In the genomic region with DNA sequence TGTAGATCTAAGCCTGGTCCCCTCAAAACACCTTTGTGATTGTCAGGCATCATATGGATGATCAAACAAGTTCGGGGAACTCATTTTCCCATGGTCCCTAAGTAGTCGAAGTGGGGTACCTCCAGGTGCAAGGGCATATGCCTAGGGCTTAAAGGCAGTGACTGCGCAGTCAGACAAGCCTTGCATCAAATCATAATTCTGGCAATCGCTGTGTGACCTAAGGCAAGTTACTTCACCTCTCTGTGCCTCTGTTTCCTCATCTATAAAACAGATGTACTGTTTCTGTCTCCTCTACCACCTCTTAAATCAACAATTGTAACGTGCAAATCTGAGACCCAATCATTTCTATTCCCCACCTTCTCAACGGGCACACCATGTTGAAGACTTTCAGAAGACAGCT, we compare ENCODE assay signal across 1 cellular context.
TF ChIP-seq lines count a peak whose summit lies in the region.

No MANE protein-coding gene starts in this region.

TF ChIP-seq in HepG2, 621 proteins besides CTCF, POLR2A, EP300 and RAD21 (continued from another document):
- TF ChIP-seq, protein P1, sequence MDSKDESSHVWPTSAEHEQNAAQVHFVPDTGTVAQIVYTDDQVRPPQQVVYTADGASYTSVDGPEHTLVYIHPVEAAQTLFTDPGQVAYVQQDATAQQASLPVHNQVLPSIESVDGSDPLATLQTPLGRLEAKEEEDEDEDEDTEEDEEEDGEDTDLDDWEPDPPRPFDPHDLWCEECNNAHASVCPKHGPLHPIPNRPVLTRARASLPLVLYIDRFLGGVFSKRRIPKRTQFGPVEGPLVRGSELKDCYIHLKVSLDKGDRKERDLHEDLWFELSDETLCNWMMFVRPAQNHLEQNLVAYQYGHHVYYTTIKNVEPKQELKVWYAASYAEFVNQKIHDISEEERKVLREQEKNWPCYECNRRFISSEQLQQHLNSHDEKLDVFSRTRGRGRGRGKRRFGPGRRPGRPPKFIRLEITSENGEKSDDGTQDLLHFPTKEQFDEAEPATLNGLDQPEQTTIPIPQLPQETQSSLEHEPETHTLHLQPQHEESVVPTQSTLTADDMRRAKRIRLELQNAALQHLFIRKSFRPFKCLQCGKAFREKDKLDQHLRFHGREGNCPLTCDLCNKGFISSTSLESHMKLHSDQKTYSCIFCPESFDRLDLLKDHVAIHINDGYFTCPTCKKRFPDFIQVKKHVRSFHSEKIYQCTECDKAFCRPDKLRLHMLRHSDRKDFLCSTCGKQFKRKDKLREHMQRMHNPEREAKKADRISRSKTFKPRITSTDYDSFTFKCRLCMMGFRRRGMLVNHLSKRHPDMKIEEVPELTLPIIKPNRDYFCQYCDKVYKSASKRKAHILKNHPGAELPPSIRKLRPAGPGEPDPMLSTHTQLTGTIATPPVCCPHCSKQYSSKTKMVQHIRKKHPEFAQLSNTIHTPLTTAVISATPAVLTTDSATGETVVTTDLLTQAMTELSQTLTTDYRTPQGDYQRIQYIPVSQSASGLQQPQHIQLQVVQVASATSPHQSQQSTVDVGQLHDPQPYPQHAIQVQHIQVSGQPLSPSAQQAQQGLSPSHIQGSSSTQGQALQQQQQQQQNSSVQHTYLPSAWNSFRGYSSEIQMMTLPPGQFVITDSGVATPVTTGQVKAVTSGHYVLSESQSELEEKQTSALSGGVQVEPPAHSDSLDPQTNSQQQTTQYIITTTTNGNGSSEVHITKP (CRISPR knock-in tag; IDR thresholded peaks at IDR 0.05; ENCODE audit: low read depth), result no peak
